In the genomic region with DNA sequence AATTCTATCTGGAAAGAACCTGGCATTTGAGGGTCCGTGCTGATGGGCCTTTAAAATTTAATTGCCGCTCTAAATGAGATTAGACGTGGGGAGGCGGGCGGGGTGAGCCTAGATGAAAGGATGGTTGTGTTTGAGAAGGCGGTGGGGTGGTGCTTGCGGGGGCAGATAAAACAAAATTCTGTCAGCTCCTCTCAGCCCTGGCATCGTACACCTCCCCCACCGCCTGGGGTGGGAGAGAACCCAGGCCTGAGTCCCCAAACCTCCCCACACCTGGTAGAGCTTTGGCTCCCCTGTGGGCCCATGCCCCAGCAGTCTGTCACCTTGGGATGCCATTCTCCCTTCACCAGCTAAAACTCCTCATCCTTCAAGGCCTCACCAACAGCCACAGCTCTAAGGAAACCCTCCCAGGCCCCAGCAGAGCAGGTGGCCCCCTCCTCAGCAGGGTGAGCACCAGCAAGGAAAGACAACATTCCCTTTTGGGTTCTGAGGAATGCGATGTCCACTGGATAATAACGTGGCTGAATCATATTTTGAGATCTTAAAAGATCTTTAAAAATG, we compare ENCODE assay signal across 19 cellular contexts.
DNase-seq lines count a peak whose midpoint lies in the region; ATAC-seq and TF ChIP-seq lines count a peak whose summit lies in the region.
"Had no signal": no experiment of that assay in that cellular context is flagged by ENCODE, and none has a peak within 500 bp of the region (broad histone marks: within the 10 kb centered on the region; RNA-seq: fewer than 3 reads in every experiment).

No MANE protein-coding gene starts in this region.

- H2AK5ac ChIP-seq in H9 (ENCODE audit: insufficient read length, low read length), result no peak overlapping the region

- TF ChIP-seq CTCF in H9 (conservative IDR thresholded peaks at IDR 0.05) (no peak), chondrocyte (IDR thresholded peaks at IDR 0.05) (no peak)

- no peak overlapping the region for H2BK15ac ChIP-seq in H9 (ENCODE audit: low read depth, low read length)

- H3K9ac ChIP-seq in H9 (ENCODE audit: extremely low read depth, insufficient read length, low read length), result no peak overlapping the region

- no peak overlapping the region for H2BK5ac ChIP-seq in H9 (ENCODE audit: insufficient read length, low read length)

- H3K9me3 ChIP-seq in H9 (ENCODE audit: control insufficient read depth, low read depth, low read length), result no peaks in the 10 kb centered on the region

- H3K4me2 ChIP-seq in H9 (ENCODE audit: insufficient read depth, insufficient read length, low read length), result no peak overlapping the region
- H3K4me2 ChIP-seq: GM23338, PC-9 had no signal

- DNase-seq in 8988T (peak; percentile 12), H9 (peak; percentile 18), chondrocyte (ENCODE audit: low spot score) (peak; percentile 62), mesenteric fat pad (ENCODE audit: low spot score) (peak; percentile 62), NCI-H2029 (lab: John Stamatoyannopoulos, UW) (no peak), occipital lobe (lab: John Stamatoyannopoulos, UW) (no peak), erythroblast (lab: John Stamatoyannopoulos, UW) (no peak)
- DNase-seq: ACHN, Calu3, DND-41, GF-D8, HFFc6, NCI-H1417 treated with DMSO at 0.1 percent for 48 hours, NCI-H2081, PC-9 had no signal

- no peak overlapping the region for H4K91ac ChIP-seq in H9 (ENCODE audit: insufficient read length, low read depth, low read length)

- peaks cover 15% of the 10 kb centered on the region in 2 experiments for H3K4me1 Mint-ChIP-seq in H9
- no peaks in the 10 kb centered on the region for H3K4me1 Mint-ChIP-seq in chondrocyte (ENCODE audit: low read depth)

- H3K9me3 Mint-ChIP-seq in H9 (no peaks in the 10 kb centered on the region), chondrocyte (ENCODE audit: low read depth) (no peaks in the 10 kb centered on the region)
- H3K9me3 Mint-ChIP-seq: CD4-positive, alpha-beta T cell; GM23338; HFFc6 had no signal

- H3K4me1 ChIP-seq in H9 (ENCODE audit: insufficient read depth, low read length), result no peaks in the 10 kb centered on the region

- ATAC-seq in HG02870 (IDR thresholded peaks at IDR 0.05; ENCODE audit: unreplicated experiment), result no peak
- ATAC-seq: GM23338 had no signal

- no CpG with 5 or more reads among the region's 11 CpGs for WGBS in H9 (ENCODE audit: extremely low coverage, insufficient read length, low lambda C conversion rate)

- H2BK120ac ChIP-seq in H9 (ENCODE audit: low read depth, low read length, poor library complexity, severe bottlenecking), result no peak overlapping the region

- H3K79me1 ChIP-seq in H9 (ENCODE audit: insufficient read depth, low read depth, low read length, poor library complexity, severe bottlenecking), result no peaks in the 10 kb centered on the region

- no peaks in the 10 kb centered on the region; the same call in 1 of the 2 replicates for H3K27me3 ChIP-seq in H9 (ENCODE audit: insufficient read depth, low read length)

- H3K27ac Mint-ChIP-seq in H9 (no peak overlapping the region), chondrocyte (ENCODE audit: unreplicated experiment) (no peak overlapping the region)
- H3K27ac Mint-ChIP-seq: CD4-positive, alpha-beta T cell; GM23338; HFFc6 had no signal

- H3K36me3 Mint-ChIP-seq in H9 (ENCODE audit: insufficient read depth in 1 of 3, low read depth in 3 of 3) (no peaks in the 10 kb centered on the region), chondrocyte (ENCODE audit: low read depth) (peaks cover 3% of the 10 kb centered on the region)

- H3K4ac ChIP-seq in H9 (ENCODE audit: low read depth, low read length), result no peak overlapping the region

- no peak overlapping the region for H4K8ac ChIP-seq in H9 (replicated peaks; ENCODE audit: insufficient read length, low read depth, low read length)

- H4K20me1 ChIP-seq in H9 (ENCODE audit: control insufficient read depth, insufficient read depth, insufficient read length), result no peaks in the 10 kb centered on the region

- no peak overlapping the region for H2AFZ ChIP-seq in H9 (ENCODE audit: low read length)
- H2AFZ ChIP-seq: GM23338, PC-9 had no signal

- H3K79me2 ChIP-seq in H9 (ENCODE audit: insufficient read depth, low read length), result no peaks in the 10 kb centered on the region

- H3K27ac ChIP-seq in H9 (ENCODE audit: insufficient read length, low read depth, low read length), result no peak overlapping the region
- H3K27ac ChIP-seq: PC-9, SK-N-MC had no signal

- H3K23me2 ChIP-seq in H9 (ENCODE audit: insufficient read length, low read depth, low read length, poor library complexity, severe bottlenecking), result no peaks in the 10 kb centered on the region

- H2BK12ac ChIP-seq in H9 (ENCODE audit: insufficient read length, low read depth, low read length), result no peak overlapping the region

- H2BK20ac ChIP-seq in H9 (ENCODE audit: low read depth, low read length, poor library complexity, severe bottlenecking), result no peak overlapping the region

- H3K18ac ChIP-seq in H9 (ENCODE audit: insufficient read length, low read depth, low read length), result no peak overlapping the region

- H3K4me3 Mint-ChIP-seq in H9 (no peak overlapping the region), chondrocyte (ENCODE audit: unreplicated experiment) (no peak overlapping the region)
- H3K4me3 Mint-ChIP-seq: CD4-positive, alpha-beta T cell; GM23338; HFFc6 had no signal

- no peak overlapping the region for H3K14ac ChIP-seq in H9 (ENCODE audit: insufficient read depth, low read length)

- H3K56ac ChIP-seq in H9 (ENCODE audit: insufficient read length, low read depth, low read length), result no peak overlapping the region

- no peak for TF ChIP-seq POLR2A in erythroblast (IDR thresholded peaks at IDR 0.05; ENCODE audit: low read length)

- no peak overlapping the region for H3T11ph ChIP-seq in H9 (ENCODE audit: low read length)

- H3K27me3 Mint-ChIP-seq in H9 (ENCODE audit: low read depth), result peaks cover 49% of the 10 kb centered on the region
- peaks cover 19% of the 10 kb centered on the region for H3K27me3 Mint-ChIP-seq in chondrocyte (ENCODE audit: low read depth)

- no peak overlapping the region for H4K5ac ChIP-seq in H9 (ENCODE audit: insufficient read length, low read depth, low read length)

- H3K23ac ChIP-seq in H9 (ENCODE audit: insufficient read length, low read depth, low read length), result no peak overlapping the region

Comparison
In these comparisons a context has a peak if more than half of its experiments do, and no peak if none do; other contexts are left out.
1. DNase-seq: peak in 8988T (single experiment), H9 (single experiment), chondrocyte (single experiment) and mesenteric fat pad (single experiment); none in NCI-H2029 (single experiment), occipital lobe (single experiment) and erythroblast (0 of 2).